In the genomic region with DNA sequence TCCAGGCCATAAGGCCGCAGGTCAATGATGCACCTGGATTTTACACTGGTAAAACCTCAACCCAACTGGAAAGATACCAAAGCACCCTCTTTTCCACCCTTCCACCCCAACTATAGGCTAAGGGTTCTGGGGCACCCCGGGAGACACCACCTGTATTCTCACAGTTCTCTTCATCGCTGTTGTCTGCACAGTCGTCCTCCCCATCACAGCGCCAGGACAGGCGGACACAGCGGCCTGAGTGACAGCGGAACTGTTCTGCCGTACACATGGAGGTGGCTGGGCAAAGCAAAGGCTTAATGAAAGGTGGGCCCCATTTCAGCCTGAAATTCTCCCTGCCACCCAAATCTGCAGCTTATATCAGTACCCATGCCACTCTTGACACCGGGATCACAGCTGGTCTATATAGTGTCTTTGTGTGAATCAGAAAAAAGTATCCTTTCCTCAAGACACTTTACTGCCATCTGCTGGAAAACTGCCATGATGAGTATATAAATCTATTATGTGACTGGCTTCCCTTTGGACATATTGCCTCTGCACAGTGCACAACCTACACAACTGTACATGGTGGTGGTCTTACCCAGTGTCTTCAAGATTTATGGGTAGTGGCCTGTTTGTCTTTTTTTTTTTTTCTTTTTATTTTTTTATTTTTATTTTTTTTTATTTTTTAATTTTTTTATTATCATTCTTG, we compare ENCODE assay signal across 8 cellular contexts. TPM values are rescaled to one million over a fixed set of nuclear protein-coding genes. Genes with fewer than 3 reads are reported as not detected.
A peak's percentile ranks its signal among the peaks of the same experiment; 100 is the strongest.
DNase-seq lines count a peak whose midpoint lies in the region; ATAC-seq and TF ChIP-seq lines count a peak whose summit lies in the region.

No MANE protein-coding gene starts in this region.

- ATAC-seq in Right ventricle myocardium superior (ENCODE audit: poor library complexity) (peak; percentile 18), HG02852 (IDR thresholded peaks at IDR 0.05; ENCODE audit: unreplicated experiment) (no peak)

- TF ChIP-seq CTCF in WERI-Rb-1 (IDR thresholded peaks at IDR 0.05; ENCODE audit: low read depth, low read length), result peak; percentile 41; the same call in 1 of the 2 replicates

- H3K27me3 ChIP-seq in WERI-Rb-1 (ENCODE audit: insufficient read depth, low read depth, severe bottlenecking), result no peaks in the 10 kb centered on the region

- DNase-seq in Right ventricle myocardium superior (no peak), cardiac septum (ENCODE audit: low spot score) (no peak), NCI-H1930 (lab: John Stamatoyannopoulos, UW) (peak; percentile 40 to 50), WERI-Rb-1 (peak; percentile 26), midbrain (lab: John Stamatoyannopoulos, UW) (peak; percentile 26), activated T-cell treated with anti-CD3 and anti-CD28 coated beads for 4 hours (no peak)
- DNase-seq in stimulated activated CD4-positive, alpha-beta T cell treated with anti-CD3 and anti-CD28 coated beads, Interleukin-4, amount 100 ng/mL, for 24 hours, result no peak

- no peak overlapping the region for H3K27ac ChIP-seq in WERI-Rb-1

- H3K36me3 ChIP-seq in WERI-Rb-1, result peaks cover 47% of the 10 kb centered on the region

- H3K9me3 ChIP-seq in WERI-Rb-1 (ENCODE audit: severe bottlenecking), result peaks cover 4% of the 10 kb centered on the region

- no peak overlapping the region for H3K4me3 ChIP-seq in WERI-Rb-1 (ENCODE audit: low read depth, low read length)

- intact Hi-C loops in Right ventricle myocardium superior (cut with DNase I), result no loop called here
- intact Hi-C loops in cardiac septum (cut with DNase I), result no loop called here

RNA-seq across cellular contexts. Expression of a gene that starts 21.5 kb away (rescaled TPM):
- total RNA-seq in Right ventricle myocardium superior, result 20.3 TPM
- 26.8 TPM for total RNA-seq in cardiac septum

RNA-seq across cellular contexts. Expression of a gene that starts 39.7 kb away (rescaled TPM):
- 10.0 TPM for total RNA-seq in Right ventricle myocardium superior
- 13.2 TPM for total RNA-seq in cardiac septum

RNA-seq across cellular contexts. Expression of a gene that starts 50.8 kb away (rescaled TPM):
- total RNA-seq in Right ventricle myocardium superior (69.4 TPM), cardiac septum (84.2 TPM)

Comparison
In these comparisons a context has a peak if more than half of its experiments do, and no peak if none do; other contexts are left out.
1. DNase-seq: peak in NCI-H1930 (2 of 2), WERI-Rb-1 (single experiment) and midbrain (single experiment); none in Right ventricle myocardium superior (single experiment), cardiac septum (single experiment), activated T-cell treated with anti-CD3 and anti-CD28 coated beads for 4 hours (single experiment) and stimulated activated CD4-positive, alpha-beta T cell treated with anti-CD3 and anti-CD28 coated beads, Interleukin-4, amount 100 ng/mL, for 24 hours (single experiment).